In the genomic region with DNA sequence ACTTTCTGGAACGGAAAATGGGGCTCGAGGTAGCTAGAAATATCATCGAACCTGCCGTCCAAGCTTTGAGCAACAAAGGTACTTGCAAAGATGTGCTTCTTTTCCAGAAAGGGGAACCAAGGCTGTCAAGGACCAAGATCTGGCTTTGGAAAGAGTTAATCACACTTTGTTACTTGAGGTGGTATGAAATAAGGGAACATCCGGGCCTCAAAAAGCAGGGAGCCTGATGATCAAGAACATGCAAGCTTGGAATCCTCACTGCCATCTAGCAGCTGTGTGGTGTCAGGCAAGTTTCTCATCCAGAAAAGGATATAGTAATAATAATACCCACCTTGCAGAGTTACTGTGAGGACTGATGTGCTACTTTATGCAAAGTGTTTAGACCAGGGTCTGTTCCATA, we compare ENCODE assay signal across 24 cellular contexts.
"Had no signal": no experiment of that assay in that cellular context is flagged by ENCODE, and none has a peak within 500 bp of the region (broad histone marks: within the 10 kb centered on the region; RNA-seq: fewer than 3 reads in every experiment).

No MANE protein-coding gene starts in this region.

- DNase-seq: stimulated activated CD4-positive, alpha-beta T cell treated with anti-CD3 and anti-CD28 coated beads, Interleukin-2, amount 100 ng/mL, for 48 hours; stimulated activated CD4-positive, alpha-beta T cell treated with anti-CD3 and anti-CD28 coated beads, Interleukin-4, amount 100 ng/mL, for 1 hour; stimulated activated CD4-positive, alpha-beta T cell treated with anti-CD3 and anti-CD28 coated beads, Interleukin-4, amount 100 ng/mL, for 24 hours; stimulated activated CD4-positive, alpha-beta T cell treated with anti-CD3 and anti-CD28 coated beads, Interleukin-4, amount 100 ng/mL, for 4 hours; stimulated activated CD8-positive, alpha-beta memory T cell treated with anti-CD3 and anti-CD28 coated beads, Interleukin-4, amount 100 ng/mL, for 48 hours; stimulated activated naive B cell treated with anti-CD40 and anti-IgM and Interleukin-4, amounts not matched to agents 10 μg/mL and 1 μg/mL and 100 μg/mL, for 72 hours; stimulated activated naive CD4-positive, alpha-beta T cell; stimulated activated naive CD4-positive, alpha-beta T cell treated with Interleukin-2 at 50 U/mL for 16 hours; stimulated activated naive CD8-positive, alpha-beta T cell treated with anti-CD3 and anti-CD28 coated beads, Interleukin-15, amount 100 ng/mL, for 72 hours; stimulated activated naive CD8-positive, alpha-beta T cell treated with anti-CD3 and anti-CD28 coated beads, Interleukin-15, Interleukin-2, amounts not matched to agents 100 U/mL and 50 U/mL, for 24 hours; stomach; substantia nigra; testis; thyroid gland; tibial artery; transverse colon; trophoblast cell; upper lobe of left lung; upper lobe of right lung; uterus had no signal

- H3K4me3 ChIP-seq: stomach, suprapubic skin, testis, thoracic aorta, thyroid gland, tibial artery, tibial nerve, transverse colon, upper lobe of left lung, upper lobe of right lung, uterus, vagina had no signal

- H3K4me1 ChIP-seq: stomach, suprapubic skin, testis, tibial artery, tibial nerve, transverse colon, upper lobe of left lung, upper lobe of right lung, uterus, vagina had no signal

- H3K36me3 ChIP-seq: stomach, suprapubic skin, thoracic aorta, thyroid gland, tibial artery, tibial nerve, transverse colon, upper lobe of left lung, upper lobe of right lung, uterus, vagina had no signal

- H3K27me3 ChIP-seq: stomach, suprapubic skin, testis, thyroid gland, tibial artery, tibial nerve, transverse colon, upper lobe of left lung, upper lobe of right lung, uterus, vagina had no signal

- H3K9me3 ChIP-seq: stomach, suprapubic skin, testis, thoracic aorta, thyroid gland, tibial artery, tibial nerve, transverse colon, upper lobe of left lung, upper lobe of right lung, uterus, vagina had no signal

- H3K27ac ChIP-seq: stomach, suprapubic skin, testis, thoracic aorta, tibial artery, tibial nerve, transverse colon, upper lobe of left lung, upper lobe of right lung, uterus, vagina had no signal
